16 cellular contexts compared by ENCODE assay signal in the genomic region with DNA sequence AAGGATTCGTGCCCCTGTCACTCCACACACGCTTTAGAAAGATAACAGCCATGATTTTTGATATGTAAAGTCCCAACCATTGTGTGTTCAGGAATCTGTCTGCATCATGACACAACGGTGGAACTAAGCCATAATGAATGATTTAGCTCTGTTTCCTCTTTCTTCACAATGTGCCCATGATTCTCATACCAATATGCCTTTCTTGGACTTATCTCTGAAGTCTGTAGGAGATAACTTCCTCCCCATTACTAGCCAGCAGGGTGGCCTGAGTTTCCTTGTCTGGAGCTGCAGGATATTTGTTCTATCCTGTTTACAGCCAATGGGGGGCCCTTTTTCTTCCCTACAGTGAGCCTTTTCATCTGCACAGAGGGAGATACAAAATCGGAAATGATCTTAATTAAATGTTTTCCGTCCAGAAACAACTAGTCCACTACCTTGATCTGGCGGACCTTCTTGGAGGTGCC.
A peak's percentile ranks its signal among the peaks of the same experiment; 100 is the strongest.
DNase-seq lines count a peak whose midpoint lies in the region; ATAC-seq and TF ChIP-seq lines count a peak whose summit lies in the region.
"Had no signal": no experiment of that assay in that cellular context is flagged by ENCODE, and none has a peak within 500 bp of the region (broad histone marks: within the 10 kb centered on the region; RNA-seq: fewer than 3 reads in every experiment).

No MANE protein-coding gene starts in this region.

- H3K27me3 Mint-ChIP-seq in MCF 10A (ENCODE audit: insufficient read depth, unreplicated experiment), result peaks cover 11% of the 10 kb centered on the region
- no peaks in the 10 kb centered on the region for H3K27me3 Mint-ChIP-seq in activated naive CD4-positive, alpha-beta T cell treated with anti-CD3 and anti-CD28 coated beads, Interleukin-2, amount 10 ng/mL, durations not matched to agents 7 days and 5 days

- peak overlapping the region; percentile 81 for H3K27ac ChIP-seq in cardiac muscle cell
- no peak overlapping the region for H3K27ac ChIP-seq in iPS-18a (ENCODE audit: low read length)
- peak overlapping the region; percentile 63 for H3K27ac ChIP-seq in vagina
- H3K27ac ChIP-seq: 22Rv1, heart left ventricle had no signal

- no peak overlapping the region for H3K9ac ChIP-seq in iPS-18a (ENCODE audit: low read length)

- ATAC-seq in Right ventricle myocardium inferior, result no peak
- ATAC-seq: heart left ventricle had no signal

- TF ChIP-seq POLR2A in vagina (IDR thresholded peaks at IDR 0.05), result no peak

- H3K27me3 ChIP-seq in cardiac muscle cell (no peaks in the 10 kb centered on the region), iPS-18a (ENCODE audit: control insufficient read depth, insufficient read depth, low read length) (peaks cover 43% of the 10 kb centered on the region), vagina (no peaks in the 10 kb centered on the region)
- H3K27me3 ChIP-seq: heart left ventricle had no signal

- intact Hi-C loops in Right ventricle myocardium inferior (cut with DNase I), result no loop called here
- intact Hi-C loops in vagina (cut with DNase I), result no loop called here
- intact Hi-C loops in MCF 10A (cut with micrococcal nuclease), result no loop called here

- POLR2A ChIA-PET in MCF 10A (lab: Yijun Ruan, JAX), result no interaction called here

- H3K9me3 Mint-ChIP-seq in MCF 10A (ENCODE audit: unreplicated experiment), result no peaks in the 10 kb centered on the region
- H3K9me3 Mint-ChIP-seq in activated naive CD4-positive, alpha-beta T cell treated with anti-CD3 and anti-CD28 coated beads, Interleukin-2, amount 10 ng/mL, durations not matched to agents 7 days and 5 days, result no peaks in the 10 kb centered on the region

- no peaks in the 10 kb centered on the region for H3K4me1 Mint-ChIP-seq in MCF 10A (ENCODE audit: insufficient read depth, unreplicated experiment)
- no peaks in the 10 kb centered on the region for H3K4me1 Mint-ChIP-seq in activated naive CD4-positive, alpha-beta T cell treated with anti-CD3 and anti-CD28 coated beads, Interleukin-2, amount 10 ng/mL, durations not matched to agents 7 days and 5 days

- no TSS peak for BruUV-seq in MCF 10A (replicated peaks; lab: Mats Ljungman, UMichigan)

- H3K4me1 ChIP-seq in cardiac muscle cell (ENCODE audit: low read depth) (peaks cover 16% of the 10 kb centered on the region), iPS-18a (ENCODE audit: control insufficient read depth, low read depth, low read length) (peaks cover 14% of the 10 kb centered on the region), vagina (peaks cover 12% of the 10 kb centered on the region)

- H3K36me3 Mint-ChIP-seq in MCF 10A (ENCODE audit: insufficient read depth, unreplicated experiment), result peaks cover 5% of the 10 kb centered on the region
- no peaks in the 10 kb centered on the region for H3K36me3 Mint-ChIP-seq in activated naive CD4-positive, alpha-beta T cell treated with anti-CD3 and anti-CD28 coated beads, Interleukin-2, amount 10 ng/mL, durations not matched to agents 7 days and 5 days

- H3K9me3 ChIP-seq in cardiac muscle cell (ENCODE audit: low read depth), result no peaks in the 10 kb centered on the region
- no peaks in the 10 kb centered on the region for H3K9me3 ChIP-seq in iPS-18a (ENCODE audit: control insufficient read depth, low read depth, low read length)
- H3K9me3 ChIP-seq in vagina, result no peaks in the 10 kb centered on the region

- H3K27ac Mint-ChIP-seq in MCF 10A (ENCODE audit: low read depth, unreplicated experiment), result no peak overlapping the region
- H3K27ac Mint-ChIP-seq in activated naive CD4-positive, alpha-beta T cell treated with anti-CD3 and anti-CD28 coated beads, Interleukin-2, amount 10 ng/mL, durations not matched to agents 7 days and 5 days, result no peak overlapping the region

- TF ChIP-seq CTCF in cardiac muscle cell (IDR thresholded peaks at IDR 0.05; ENCODE audit: low read depth, low read length) (no peak), vagina (IDR thresholded peaks at IDR 0.05) (no peak), MCF 10A (IDR thresholded peaks at IDR 0.05; ENCODE audit: unreplicated experiment) (no peak)

- no peaks in the 10 kb centered on the region for H3K36me3 ChIP-seq in cardiac muscle cell
- H3K36me3 ChIP-seq in iPS-18a (ENCODE audit: control insufficient read depth, low read depth, low read length), result no peaks in the 10 kb centered on the region
- no peaks in the 10 kb centered on the region for H3K36me3 ChIP-seq in vagina
- H3K36me3 ChIP-seq: heart left ventricle had no signal

- peak; percentile 6 to 46 for DNase-seq in cardiac muscle cell (ENCODE audit: low read depth in 1 of 2, low spot score in 1 of 2)
- no peak for DNase-seq in Right ventricle myocardium inferior (ENCODE audit: missing footprints)
- DNase-seq in amniotic epithelial cell (ENCODE audit: low read depth), result peak; percentile 29
- no peak for DNase-seq in vagina (ENCODE audit: extremely low spot score in 2 of 2)
- DNase-seq in MCF 10A (ENCODE audit: unreplicated experiment), result no peak
- no peak for DNase-seq in COLO829 (ENCODE audit: low spot score)
- no peak for DNase-seq in activated naive CD4-positive, alpha-beta T cell treated with anti-CD3 and anti-CD28 coated beads, Interleukin-2, amount 10 ng/mL, durations not matched to agents 7 days and 5 days
- DNase-seq: activated gamma-delta T cell treated with Interleukin-2 at 50 U/mL for 16 hours; Calu3; heart left ventricle; NCI-H510A treated with DMSO at 0.1 percent for 48 hours; occipital lobe; stimulated activated CD4-positive, alpha-beta T cell treated with anti-CD3 and anti-CD28 coated beads, Interleukin-12 subunit alpha, Interleukin-12 subunit beta, amount 100 ng/mL, for 4 hours had no signal

- CTCF ChIA-PET in MCF 10A (lab: Yijun Ruan, JAX), result no interaction called here
- CTCF ChIA-PET in activated naive CD4-positive, alpha-beta T cell treated with anti-CD3 and anti-CD28 coated beads, Interleukin-2, amount 10 ng/mL, durations not matched to agents 7 days and 5 days (lab: Charles Lee), result no interaction called here

- no peak overlapping the region for H3K4me3 ChIP-seq in cardiac muscle cell
- peak overlapping the region; percentile 5 for H3K4me3 ChIP-seq in iPS-18a (ENCODE audit: low read length)
- no peak overlapping the region for H3K4me3 ChIP-seq in vagina
- H3K4me3 ChIP-seq: heart left ventricle, lung had no signal

- no peak overlapping the region for H3K4me3 Mint-ChIP-seq in MCF 10A (ENCODE audit: unreplicated experiment)
- H3K4me3 Mint-ChIP-seq in activated naive CD4-positive, alpha-beta T cell treated with anti-CD3 and anti-CD28 coated beads, Interleukin-2, amount 10 ng/mL, durations not matched to agents 7 days and 5 days, result no peak overlapping the region

Comparison
In these comparisons a context has a peak if more than half of its experiments do, and no peak if none do; other contexts are left out.
1. DNase-seq: peak in cardiac muscle cell (2 of 2) and amniotic epithelial cell (single experiment); none in Right ventricle myocardium inferior (single experiment), vagina (0 of 2), MCF 10A (single experiment), COLO829 (single experiment) and activated naive CD4-positive, alpha-beta T cell treated with anti-CD3 and anti-CD28 coated beads, Interleukin-2, amount 10 ng/mL, durations not matched to agents 7 days and 5 days (single experiment).